9 cellular contexts compared by ENCODE assay signal in the genomic region with DNA sequence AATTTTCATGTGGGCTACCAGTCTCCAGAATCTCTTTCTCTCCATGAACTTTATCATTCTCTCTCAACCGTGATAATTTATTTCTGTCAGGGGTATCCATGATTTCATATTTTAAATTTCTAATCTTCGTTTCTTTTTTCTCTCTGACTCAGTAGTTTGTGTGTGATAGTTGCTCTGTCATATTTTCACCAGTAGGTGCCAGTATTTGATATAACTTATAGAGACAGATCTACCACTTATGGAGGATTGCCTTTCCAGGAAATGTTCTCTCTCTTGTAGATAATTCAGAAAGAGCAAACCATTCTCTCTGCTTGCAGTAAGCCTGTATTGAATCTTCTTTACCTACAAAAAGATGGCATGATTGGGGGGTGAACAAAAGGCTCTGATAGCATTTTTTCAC.
DNase-seq lines count a peak whose midpoint lies in the region; ATAC-seq and TF ChIP-seq lines count a peak whose summit lies in the region.
"Had no signal": no experiment of that assay in that cellular context is flagged by ENCODE, and none has a peak within 500 bp of the region (broad histone marks: within the 10 kb centered on the region; RNA-seq: fewer than 3 reads in every experiment).

No MANE protein-coding gene starts in this region.

- no peak overlapping the region for H3K4me3 ChIP-seq in RWPE2 (ENCODE audit: severe bottlenecking)
- H3K4me3 ChIP-seq in smooth muscle cell: no peak overlapping the region
- no peak overlapping the region for H3K4me3 ChIP-seq in aorta (ENCODE audit: low read length in 2 of 2)

- no peak overlapping the region for H2AFZ ChIP-seq in smooth muscle cell (ENCODE audit: low read depth)

- H3K27me3 ChIP-seq in RWPE2 (ENCODE audit: insufficient read depth, poor library complexity, severe bottlenecking): no peaks in the 10 kb centered on the region
- H3K27me3 ChIP-seq in smooth muscle cell (ENCODE audit: low read depth): no peaks in the 10 kb centered on the region
- H3K27me3 ChIP-seq in aorta (ENCODE audit: control insufficient read depth in 1 of 2, insufficient read depth in 2 of 2, low read length in 1 of 2): no peaks in the 10 kb centered on the region

- TF ChIP-seq CTCF in RWPE2 (IDR thresholded peaks at IDR 0.05; ENCODE audit: poor library complexity, severe bottlenecking) (peak; percentile 53), smooth muscle cell (IDR thresholded peaks at IDR 0.05; ENCODE audit: borderline replicate concordance, insufficient read depth, poor library complexity, severe bottlenecking) (peak; percentile 50)

- peaks cover 5% of the 10 kb centered on the region for H3K4me1 ChIP-seq in RWPE2 (ENCODE audit: insufficient read depth, poor library complexity, severe bottlenecking)
- peaks cover 7% of the 10 kb centered on the region for H3K4me1 ChIP-seq in smooth muscle cell (ENCODE audit: low read depth)
- no peaks in the 10 kb centered on the region for H3K4me1 ChIP-seq in aorta (ENCODE audit: control insufficient read depth in 1 of 2, insufficient read depth in 2 of 2, low read length in 2 of 2)

- no peaks in the 10 kb centered on the region for H3F3A ChIP-seq in smooth muscle cell (ENCODE audit: low read depth)

- H3K4me2 ChIP-seq in smooth muscle cell: no peak overlapping the region

- ATAC-seq in RWPE2 (ENCODE audit: low read depth) (no peak), aorta (ENCODE audit: low FRiP score) (no peak)

- no peaks in the 10 kb centered on the region for H3K79me2 ChIP-seq in smooth muscle cell (ENCODE audit: low read depth)

- H3K9ac ChIP-seq in smooth muscle cell (ENCODE audit: low read depth): no peak overlapping the region

- H3K27ac ChIP-seq in RWPE2 (ENCODE audit: poor library complexity, severe bottlenecking): no peak overlapping the region
- H3K27ac ChIP-seq in smooth muscle cell (ENCODE audit: low read depth): no peak overlapping the region
- no peak overlapping the region for H3K27ac ChIP-seq in aorta (ENCODE audit: low read depth in 1 of 2, low read length in 2 of 2)

- intact Hi-C loops in aorta (cut with DNase I): loop anchor here (5.0 to 10.0 kb wide), 3 partner anchors 238 to 401 kb away; a partner anchor contains a TSS

- 36% methylated on average over 2 of the region's 2 CpGs for WGBS in smooth muscle cell (ENCODE audit: low lambda C conversion rate)
- 4 to 22% methylated on average over 2 of the region's 2 CpGs for WGBS in aorta, 2 donors

- H3K36me3 ChIP-seq in RWPE2 (ENCODE audit: low read depth): no peaks in the 10 kb centered on the region
- H3K36me3 ChIP-seq in smooth muscle cell (ENCODE audit: low read depth): no peaks in the 10 kb centered on the region
- no peaks in the 10 kb centered on the region for H3K36me3 ChIP-seq in aorta (ENCODE audit: control insufficient read depth in 1 of 2, insufficient read depth in 2 of 2, low read length in 1 of 2)

- H3K9me3 ChIP-seq in RWPE2 (ENCODE audit: severe bottlenecking) (no peaks in the 10 kb centered on the region), smooth muscle cell (replicated peaks; ENCODE audit: low read depth) (no peaks in the 10 kb centered on the region), aorta (ENCODE audit: control insufficient read depth, low read length) (no peaks in the 10 kb centered on the region)

- DNase-seq in EL (peak; percentile 6), HS-5 (ENCODE audit: low read depth) (peak; percentile 8), RWPE2 (ENCODE audit: low spot score) (no peak), fibroblast of the conjunctiva (ENCODE audit: low read depth) (peak; percentile 23), smooth muscle cell (lab: John Stamatoyannopoulos, UW; ENCODE audit: unreplicated experiment) (no peak), aorta (no peak), GOT3 (lab: John Stamatoyannopoulos, UW) (no peak)
- DNase-seq in effector CD8-positive, alpha-beta T cell (lab: John Stamatoyannopoulos, UW): no peak
- DNase-seq: T-cell had no signal

- no peaks in the 10 kb centered on the region for H4K20me1 ChIP-seq in smooth muscle cell (ENCODE audit: low read depth)

Comparison
In these comparisons a context has a peak if more than half of its experiments do, and no peak if none do; other contexts are left out.
1. DNase-seq: peak in EL (single experiment), HS-5 (single experiment) and fibroblast of the conjunctiva (single experiment); none in RWPE2 (single experiment), smooth muscle cell (single experiment), aorta (0 of 2), GOT3 (single experiment) and effector CD8-positive, alpha-beta T cell (single experiment).